In genomic region chr2:72014871-72015270, GRCh38 we compare ENCODE assay signal across 8 cellular contexts.
"Had no signal": no experiment of that assay in that cellular context is flagged by ENCODE, and none has a peak within 500 bp of the region (broad histone marks: within the 10 kb centered on the region; RNA-seq: fewer than 3 reads in every experiment).

No MANE protein-coding gene starts in this region.

- ATAC-seq: HCT116, HepG2 had no signal

- DNase-seq: GM23248, GOT3, H7, HFFc6, KBM-7 had no signal

- H3K4me3 ChIP-seq: GM23248, HAP-1 had no signal

- FAIRE-seq: HepG2 had no signal
